Comparison of ENCODE assay signal across 11 cellular contexts in genomic region chr15:29698030-29698701, GRCh38.
DNase-seq lines count a peak whose midpoint lies in the region; ATAC-seq and TF ChIP-seq lines count a peak whose summit lies in the region.
"Had no signal": no experiment of that assay in that cellular context is flagged by ENCODE, and none has a peak within 500 bp of the region (broad histone marks: within the 10 kb centered on the region; RNA-seq: fewer than 3 reads in every experiment).

No MANE protein-coding gene starts in this region.

- H3K27ac ChIP-seq in lung (ENCODE audit: low read depth in 1 of 2, low read length in 1 of 2), result peak overlapping the region in 1 of 2 donors; percentile 27
- H3K27ac ChIP-seq in prostate gland, result no peak overlapping the region

- TF ChIP-seq POLR2A in prostate gland (IDR thresholded peaks at IDR 0.05), result no peak

- TF ChIP-seq CTCF in lung (IDR thresholded peaks at IDR 0.05; ENCODE audit: control extremely low read depth, extremely low read depth) (no peak), prostate gland (IDR thresholded peaks at IDR 0.05) (no peak)

- intact Hi-C loops in prostate gland (cut with DNase I), result no loop called here

- 78 to 86% methylated on average over 12 of the region's 12 CpGs for WGBS in lung, 2 donors
- 88% methylated on average over 12 of the region's 12 CpGs for WGBS in prostate gland

- no peak overlapping the region for H3K4me3 ChIP-seq in lung
- no peak overlapping the region for H3K4me3 ChIP-seq in prostate gland

- H3K9me3 ChIP-seq in lung (ENCODE audit: control insufficient read depth in 2 of 2, insufficient read depth in 1 of 2, low read length in 1 of 2) (no peaks in the 10 kb centered on the region), prostate gland (no peaks in the 10 kb centered on the region)

- H3K27me3 ChIP-seq in lung (ENCODE audit: control insufficient read depth, insufficient read depth), result no peaks in the 10 kb centered on the region
- H3K27me3 ChIP-seq in prostate gland (replicated peaks; ENCODE audit: insufficient read depth), result no peaks in the 10 kb centered on the region

- DNase-seq in EH (ENCODE audit: low read depth) (peak; percentile 62), NCI-H2171 treated with DMSO at 0.1 percent for 48 hours (lab: John Stamatoyannopoulos, UW) (peak; percentile 79), cerebellum (ENCODE audit: low spot score) (peak; percentile 26), lung (ENCODE audit: low spot score) (no peak), GM19240 (ENCODE audit: insufficient read length, low spot score) (no peak), T-helper 9 cell (no peak), NCI-H1694 treated with DMSO at 0.1 percent for 48 hours (lab: John Stamatoyannopoulos, UW) (no peak), prostate gland (ENCODE audit: low spot score) (no peak)
- DNase-seq: naive B cell; NCI-H1417 treated with DMSO at 0.1 percent for 48 hours; stimulated activated CD4-positive, alpha-beta T cell treated with anti-CD3 and anti-CD28 coated beads, Interleukin-4, amount 100 ng/mL, for 4 hours had no signal

- H3K36me3 ChIP-seq in lung (ENCODE audit: control insufficient read depth in 2 of 2, insufficient read depth in 2 of 2, low read length in 2 of 2) (peaks cover 8 to 16% of the 10 kb centered on the region in 2 donors), prostate gland (no peaks in the 10 kb centered on the region)

- H3K4me1 ChIP-seq in lung (ENCODE audit: control insufficient read depth in 2 of 2, insufficient read depth in 2 of 2, low read length in 2 of 2) (peaks cover 0 to 1% of the 10 kb centered on the region in 2 donors), prostate gland (replicated peaks) (no peaks in the 10 kb centered on the region)

- peak; percentile 67 for ATAC-seq in lung (ENCODE audit: insufficient read depth, low FRiP score)

Comparison
In these comparisons a context has a peak if more than half of its experiments do, and no peak if none do; other contexts are left out.
1. DNase-seq: peak in EH (single experiment), NCI-H2171 treated with DMSO at 0.1 percent for 48 hours (single experiment) and cerebellum (single experiment); none in lung (single experiment), GM19240 (single experiment), T-helper 9 cell (single experiment), NCI-H1694 treated with DMSO at 0.1 percent for 48 hours (single experiment) and prostate gland (single experiment).